Comparison of ENCODE assay signal across 8 cellular contexts in the genomic region with DNA sequence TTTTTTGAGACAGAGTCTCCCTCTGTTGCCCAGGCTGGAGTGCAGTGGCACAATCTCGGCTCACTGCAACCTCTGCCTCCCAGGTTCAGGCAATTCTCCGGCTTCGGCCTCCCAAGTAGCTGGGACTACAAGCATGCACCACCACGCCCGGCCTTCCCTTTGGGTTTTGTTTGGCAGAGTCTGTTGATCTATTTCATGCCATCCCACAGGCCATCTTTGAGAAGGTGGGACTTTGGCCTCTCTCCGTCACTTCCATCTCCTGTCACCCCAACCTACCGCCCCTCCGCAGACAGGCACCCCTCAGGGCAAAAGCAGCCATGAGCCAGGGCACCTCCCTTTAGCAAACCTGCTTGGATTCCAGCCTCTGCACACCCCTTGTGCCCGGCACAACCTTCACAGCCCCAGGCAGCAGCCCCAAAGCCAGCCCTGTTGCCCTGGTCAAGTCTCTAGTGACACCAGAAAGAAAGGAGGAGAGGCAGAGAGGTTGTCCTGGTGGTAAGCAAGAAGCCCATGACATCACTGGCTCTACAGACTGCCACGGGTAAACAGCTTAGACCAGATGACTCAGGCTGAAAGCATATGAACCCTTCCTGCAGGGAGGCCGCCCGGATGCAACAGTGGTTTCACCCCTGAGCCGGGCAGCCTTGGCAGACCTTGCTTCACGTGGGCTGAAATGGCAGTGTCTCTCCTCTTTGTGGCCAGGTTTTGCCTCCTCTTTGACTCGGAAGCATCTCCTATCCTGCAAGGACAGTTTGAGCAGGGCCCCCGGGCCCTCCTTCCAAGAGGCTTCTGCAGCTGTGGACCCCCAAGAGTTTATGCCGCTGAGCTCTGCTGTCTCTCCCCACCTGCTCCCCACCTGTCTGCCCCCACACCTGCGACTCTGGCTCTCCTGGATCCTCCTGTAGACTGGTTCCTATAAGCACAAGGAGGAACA. TPM values are rescaled to one million over a fixed set of nuclear protein-coding genes. Genes with fewer than 3 reads are reported as not detected.
A peak's percentile ranks its signal among the peaks of the same experiment; 100 is the strongest.
DNase-seq lines count a peak whose midpoint lies in the region; ATAC-seq and TF ChIP-seq lines count a peak whose summit lies in the region.

No MANE protein-coding gene starts in this region.

- TF ChIP-seq CTCF in coronary artery (IDR thresholded peaks at IDR 0.05), result no peak
- no peak for TF ChIP-seq CTCF in mesothelial cell of epicardium (IDR thresholded peaks at IDR 0.05; ENCODE audit: unreplicated experiment)
- TF ChIP-seq CTCF in suprapubic skin (IDR thresholded peaks at IDR 0.05), result peak in 1 of 2 donors; percentile 4

- peak overlapping the region; percentile 61 for H3K4me3 ChIP-seq in coronary artery
- H3K4me3 ChIP-seq in suprapubic skin, result no peak overlapping the region

- no peaks in the 10 kb centered on the region for H3K36me3 Mint-ChIP-seq in IgD-negative memory B cell
- no peaks in the 10 kb centered on the region for H3K36me3 Mint-ChIP-seq in mesothelial cell of epicardium

- peak overlapping the region; percentile 90 to 93 for H3K27ac ChIP-seq in coronary artery
- H3K27ac ChIP-seq in suprapubic skin, result peak overlapping the region; percentile 86

- H3K27me3 ChIP-seq in suprapubic skin, result no peaks in the 10 kb centered on the region

- H3K9me3 ChIP-seq in suprapubic skin, result no peaks in the 10 kb centered on the region

- H3K4me1 Mint-ChIP-seq in IgD-negative memory B cell (peaks cover 0 to 10% (median 5%) of the 10 kb centered on the region in 3 donors), mesothelial cell of epicardium (peaks cover 27% of the 10 kb centered on the region)

- DNase-seq in EH (ENCODE audit: low read depth) (peak; percentile 99), UCSD-AML1 (lab: John Stamatoyannopoulos, UW; ENCODE audit: unreplicated experiment) (peak; percentile 76), coronary artery (ENCODE audit: low spot score) (peak; percentile 87), mesothelial cell of epicardium (ENCODE audit: low spot score in 2 of 2, unreplicated experiment in 2 of 2) (no peak), suprapubic skin (ENCODE audit: low spot score in 2 of 2) (peak in 1 of 2 donors; percentile 83), NCI-H1930 (lab: John Stamatoyannopoulos, UW) (no peak)

- peak overlapping the region in 2 of 3 donors; percentile 46 to 69 for H3K27ac Mint-ChIP-seq in IgD-negative memory B cell
- peak overlapping the region; percentile 82 for H3K27ac Mint-ChIP-seq in mesothelial cell of epicardium

- H3K4me1 ChIP-seq in suprapubic skin, result peaks cover 33% of the 10 kb centered on the region

- TF ChIP-seq EP300 in suprapubic skin (IDR thresholded peaks at IDR 0.05), result no peak

- H3K27me3 Mint-ChIP-seq in IgD-negative memory B cell (peaks cover 9% of the 10 kb centered on the region), mesothelial cell of epicardium (ENCODE audit: low read depth) (no peaks in the 10 kb centered on the region)

- TF ChIP-seq POLR2A in suprapubic skin (IDR thresholded peaks at IDR 0.05), result no peak

- no peak for ATAC-seq in GM21723 (IDR thresholded peaks at IDR 0.05; ENCODE audit: unreplicated experiment)

- H3K9me3 Mint-ChIP-seq in IgD-negative memory B cell (no peaks in the 10 kb centered on the region), mesothelial cell of epicardium (no peaks in the 10 kb centered on the region)

- no peaks in the 10 kb centered on the region for H3K36me3 ChIP-seq in suprapubic skin

- H3K4me3 Mint-ChIP-seq in IgD-negative memory B cell (peak overlapping the region in 2 of 4 donors; percentile 28 to 74), mesothelial cell of epicardium (no peak overlapping the region)

- 57% methylated on average over 16 of the region's 18 CpGs for WGBS in suprapubic skin

RNA-seq across cellular contexts. Expression of a gene that starts 8.1 kb away (rescaled TPM):
- 0.34 TPM for polyA plus RNA-seq in IgD-negative memory B cell
- 106 to 109 TPM (median 106 TPM) in 3 replicates for total RNA-seq in mesothelial cell of epicardium
- total RNA-seq in suprapubic skin, result 100 to 1,000 TPM in 1 of 4 donors, 10 to 100 TPM in 3; 48.4 to 114 (median 76.0) TPM

RNA-seq across cellular contexts. Expression of a gene that starts 30.3 kb away (rescaled TPM):
- 1.6 TPM for polyA plus RNA-seq in IgD-negative memory B cell
- total RNA-seq in mesothelial cell of epicardium, result 3.2 to 4.2 TPM (median 3.8 TPM) in 3 replicates
- 10 to 100 TPM in 1 of 4 donors, 1 to 10 TPM in 3; 2.4 to 11.1 (median 3.5) TPM for total RNA-seq in suprapubic skin

RNA-seq across cellular contexts. Expression of a gene that starts 46.4 kb away (rescaled TPM):
- polyA plus RNA-seq in IgD-negative memory B cell, result 3.9 TPM
- total RNA-seq in mesothelial cell of epicardium (373 to 393 TPM (median 375 TPM) in 3 replicates), suprapubic skin (100 to 1,000 TPM in 2 of 4 donors, 10 to 100 TPM in 2; 70.2 to 162 (median 105) TPM)

Comparison
In these comparisons a context has a peak if more than half of its experiments do, and no peak if none do; other contexts are left out.
1. DNase-seq: peak in EH (single experiment), UCSD-AML1 (single experiment) and coronary artery (single experiment); none in mesothelial cell of epicardium (0 of 2) and NCI-H1930 (0 of 2).